ENCODE assay signal across 11 cellular contexts in the genomic region with DNA sequence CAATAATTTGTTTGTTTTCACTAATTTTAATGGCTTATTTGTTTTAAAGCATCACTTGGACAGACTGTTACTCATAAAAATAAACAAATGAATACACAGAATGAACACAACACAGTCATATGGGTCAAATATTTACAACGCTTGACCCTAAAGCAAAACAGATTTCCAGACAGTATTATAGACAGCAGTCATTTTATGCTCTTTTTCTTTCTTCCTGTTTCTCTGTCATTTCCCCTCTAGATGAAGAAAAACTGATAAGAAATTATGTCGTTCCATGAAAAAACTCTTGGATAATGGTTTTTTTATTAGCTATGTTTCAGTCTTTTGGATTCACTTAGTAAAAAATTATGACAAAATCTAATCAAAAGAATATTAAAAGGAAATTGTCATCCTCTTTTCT.
"Had no signal": no experiment of that assay in that cellular context is flagged by ENCODE, and none has a peak within 500 bp of the region (broad histone marks: within the 10 kb centered on the region; RNA-seq: fewer than 3 reads in every experiment).

No MANE protein-coding gene starts in this region.

- H3K9me3 ChIP-seq: HAP-1 had no signal

- H3K4me2 ChIP-seq: GM23338 had no signal

- FAIRE-seq: H1, H54 had no signal

- H3K27ac Mint-ChIP-seq: GM23338, H9, HFFc6 had no signal

- ATAC-seq: GM23338, HCT116 had no signal

- H3K4me1 Mint-ChIP-seq: GM23338, H9 had no signal

- H2AFZ ChIP-seq: GM23248, GM23338 had no signal

- H3K4me3 ChIP-seq: GM23248, GM23338, HAP-1 had no signal

- DNase-seq: GM23248, GOT3, H7, H9, HCEC 1CT, HFFc6 had no signal

- H3K9ac ChIP-seq: GM23248 had no signal

- H3K27ac ChIP-seq: GM23248 had no signal

- H3K9me3 Mint-ChIP-seq: GM23338, H9, HFFc6 had no signal

- H3K36me3 ChIP-seq: HAP-1 had no signal

- H3K4me3 Mint-ChIP-seq: GM23338, H9, HFFc6 had no signal

- H3K4me1 ChIP-seq: HAP-1 had no signal
